ENCODE assay signal across 24 cellular contexts in genomic region chr11:119982517-119983239, GRCh38.
DNase-seq lines count a peak whose midpoint lies in the region; ATAC-seq and FAIRE-seq lines count a peak whose summit lies in the region.
"Had no signal": no experiment of that assay in that cellular context is flagged by ENCODE, and none has a peak within 500 bp of the region (broad histone marks: within the 10 kb centered on the region; RNA-seq: fewer than 3 reads in every experiment).

No MANE protein-coding gene starts in this region.

- FAIRE-seq in urothelium cell line (lab: Jason Lieb, UNC), result no peak
- FAIRE-seq: GM19239 had no signal

- H3K27ac Mint-ChIP-seq in activated CD4-positive, alpha-beta memory T cell treated with anti-CD3 and anti-CD28 coated beads, Interleukin-2, amount 10 ng/mL, durations not matched to agents 7 days and 5 days, result no peak overlapping the region
- H3K27ac Mint-ChIP-seq: activated CD4-positive, alpha-beta T cell treated with anti-CD3 and anti-CD28 coated beads, Interleukin-2, amount 10 ng/mL, durations not matched to agents 24 days and 14 days; CD4-positive, CD25-positive, alpha-beta regulatory T cell; dendritic cell treated with granulocyte-macrophage colony-stimulating factor and Interleukin-4, amounts not matched to agents 40 ng/mL and 50 ng/mL, for 4 days; naive B cell had no signal

- intact Hi-C loops in Right ventricle myocardium inferior (cut with DNase I), result no loop called here
- intact Hi-C loops in cardiac septum (cut with DNase I), result no loop called here

- no peak for DNase-seq in Right ventricle myocardium inferior (ENCODE audit: missing footprints)
- no peak for DNase-seq in cardiac septum (ENCODE audit: low spot score)
- peak; percentile 11 for DNase-seq in astrocyte of the hippocampus (ENCODE audit: low read depth, low spot score)
- DNase-seq in urothelium cell line (ENCODE audit: low spot score), result peak; percentile 14
- DNase-seq in activated CD4-positive, alpha-beta memory T cell treated with anti-CD3 and anti-CD28 coated beads, Interleukin-2, amount 10 ng/mL, durations not matched to agents 7 days and 5 days, result no peak
- DNase-seq: activated CD4-positive, alpha-beta T cell treated with anti-CD3 and anti-CD28 coated beads, Interleukin-2, amount 10 ng/mL, durations not matched to agents 24 days and 14 days; activated gamma-delta T cell treated with Interleukin-2 at 50 U/mL for 16 hours; CD4-positive, CD25-positive, alpha-beta regulatory T cell; DMS153; mesenchymal stem cell; naive B cell; NCI-H187 treated with DMSO at 0.1 percent for 48 hours; NCI-H774; SIG-M5; sigmoid colon; T-helper 1 cell had no signal

- H3K36me3 Mint-ChIP-seq in activated CD4-positive, alpha-beta memory T cell treated with anti-CD3 and anti-CD28 coated beads, Interleukin-2, amount 10 ng/mL, durations not matched to agents 7 days and 5 days (ENCODE audit: low read depth), result no peaks in the 10 kb centered on the region
- H3K36me3 Mint-ChIP-seq: CD4-positive, CD25-positive, alpha-beta regulatory T cell; naive B cell had no signal

- H3K4me1 Mint-ChIP-seq in activated CD4-positive, alpha-beta memory T cell treated with anti-CD3 and anti-CD28 coated beads, Interleukin-2, amount 10 ng/mL, durations not matched to agents 7 days and 5 days, result no peaks in the 10 kb centered on the region
- H3K4me1 Mint-ChIP-seq: activated CD4-positive, alpha-beta T cell treated with anti-CD3 and anti-CD28 coated beads, Interleukin-2, amount 10 ng/mL, durations not matched to agents 24 days and 14 days; CD4-positive, CD25-positive, alpha-beta regulatory T cell had no signal

- H3K27me3 Mint-ChIP-seq in activated CD4-positive, alpha-beta memory T cell treated with anti-CD3 and anti-CD28 coated beads, Interleukin-2, amount 10 ng/mL, durations not matched to agents 7 days and 5 days, result peaks cover 4% of the 10 kb centered on the region

- H3K27ac ChIP-seq in layer of hippocampus (ENCODE audit: low read depth, low read length), result peak overlapping the region; percentile 39
- H3K27ac ChIP-seq: adrenal gland, parathyroid adenoma, sigmoid colon, thoracic aorta had no signal

- ATAC-seq in Right ventricle myocardium inferior, result peak; percentile 36
- no peak for ATAC-seq in HG03135 (IDR thresholded peaks at IDR 0.05; ENCODE audit: unreplicated experiment)
- ATAC-seq in GM18519 (IDR thresholded peaks at IDR 0.05; ENCODE audit: low FRiP score, unreplicated experiment), result no peak

- H3K9me3 Mint-ChIP-seq in activated CD4-positive, alpha-beta memory T cell treated with anti-CD3 and anti-CD28 coated beads, Interleukin-2, amount 10 ng/mL, durations not matched to agents 7 days and 5 days, result no peaks in the 10 kb centered on the region
- H3K9me3 Mint-ChIP-seq: activated CD4-positive, alpha-beta T cell treated with anti-CD3 and anti-CD28 coated beads, Interleukin-2, amount 10 ng/mL, durations not matched to agents 24 days and 14 days; dendritic cell treated with granulocyte-macrophage colony-stimulating factor and Interleukin-4, amounts not matched to agents 40 ng/mL and 50 ng/mL, for 4 days; naive B cell had no signal

- H3K27me3 ChIP-seq in layer of hippocampus (ENCODE audit: control insufficient read depth, insufficient read depth, low read length), result no peaks in the 10 kb centered on the region

- CTCF ChIA-PET in activated CD4-positive, alpha-beta memory T cell treated with anti-CD3 and anti-CD28 coated beads, Interleukin-2, amount 10 ng/mL, durations not matched to agents 7 days and 5 days (lab: Charles Lee), result interaction anchor here (1.2 kb wide), 1 partner anchor 52 kb away, joined by 3 read pairs; no protein-coding TSS in a partner anchor

- POLR2A ChIA-PET in activated CD4-positive, alpha-beta memory T cell treated with anti-CD3 and anti-CD28 coated beads, Interleukin-2, amount 10 ng/mL, durations not matched to agents 7 days and 5 days (lab: Charles Lee), result interaction anchor here (1.0 kb wide), 1 partner anchor 36 kb away, joined by 3 read pairs; no protein-coding TSS in a partner anchor

- H3K4me3 Mint-ChIP-seq in activated CD4-positive, alpha-beta memory T cell treated with anti-CD3 and anti-CD28 coated beads, Interleukin-2, amount 10 ng/mL, durations not matched to agents 7 days and 5 days, result no peak overlapping the region
- H3K4me3 Mint-ChIP-seq: activated CD4-positive, alpha-beta T cell treated with anti-CD3 and anti-CD28 coated beads, Interleukin-2, amount 10 ng/mL, durations not matched to agents 24 days and 14 days; CD4-positive, CD25-positive, alpha-beta regulatory T cell; dendritic cell treated with granulocyte-macrophage colony-stimulating factor and Interleukin-4, amounts not matched to agents 40 ng/mL and 50 ng/mL, for 4 days; naive B cell had no signal

Comparison
In these comparisons a context has a peak if more than half of its experiments do, and no peak if none do; other contexts are left out.
1. DNase-seq: peak in astrocyte of the hippocampus (single experiment) and urothelium cell line (single experiment); none in Right ventricle myocardium inferior (single experiment), cardiac septum (single experiment) and activated CD4-positive, alpha-beta memory T cell treated with anti-CD3 and anti-CD28 coated beads, Interleukin-2, amount 10 ng/mL, durations not matched to agents 7 days and 5 days (single experiment).